Comparison of ENCODE assay signal across 8 cellular contexts in genomic region chr19:11142528-11143171, GRCh38. TPM values are rescaled to one million over a fixed set of nuclear protein-coding genes. Genes with fewer than 3 reads are reported as not detected.
DNase-seq lines count a peak whose midpoint lies in the region; ATAC-seq and TF ChIP-seq lines count a peak whose summit lies in the region.

No MANE protein-coding gene starts in this region.

- peaks cover 0 to 12% (median 0%) of the 10 kb centered on the region in 4 donors for H3K27me3 ChIP-seq in esophagus squamous epithelium
- no peaks in the 10 kb centered on the region for H3K27me3 ChIP-seq in muscle layer of colon (ENCODE audit: control insufficient read depth in 1 of 2, insufficient read depth in 2 of 2, low read length in 2 of 2)

- H3K27ac ChIP-seq in RWPE1 (peak overlapping the region; percentile 100), esophagus squamous epithelium (peak overlapping the region; percentile 76 to 94 (median 94)), muscle layer of colon (ENCODE audit: low read depth, low read length) (peak overlapping the region; percentile 86)

- no peaks in the 10 kb centered on the region for H3K36me3 ChIP-seq in esophagus squamous epithelium
- no peaks in the 10 kb centered on the region for H3K36me3 ChIP-seq in muscle layer of colon (ENCODE audit: insufficient read depth, low read length)

- peak overlapping the region; percentile 54 for H3K9ac ChIP-seq in muscle layer of colon (ENCODE audit: low read length)

- CTCF ChIA-PET in RWPE1 (lab: Yijun Ruan, JAX) = interaction anchor here (0.7 kb wide), 1 partner anchor 132 kb away, joined by 3 read pairs; no protein-coding TSS in a partner anchor

- H3K4me3 ChIP-seq in esophagus squamous epithelium = peak overlapping the region in 2 of 4 donors; percentile 28 to 47
- peak overlapping the region in 1 of 2 donors; percentile 41 for H3K4me3 ChIP-seq in muscle layer of colon (ENCODE audit: low read depth in 1 of 2, low read length in 2 of 2)

- TF ChIP-seq POLR2A in esophagus squamous epithelium (IDR thresholded peaks at IDR 0.05) = no peak

- intact Hi-C loops in esophagus squamous epithelium (cut with DNase I) = no loop called here

- 47% methylated on average over 2 of the region's 22 CpGs; no CpG with 5 or more reads in 1 of the 2 donors for WGBS in esophagus squamous epithelium, 2 donors

- H3K9me3 ChIP-seq in esophagus squamous epithelium (no peaks in the 10 kb centered on the region), muscle layer of colon (ENCODE audit: low read length) (no peaks in the 10 kb centered on the region)

- no peak for ATAC-seq in GM18907 (IDR thresholded peaks at IDR 0.05; ENCODE audit: unreplicated experiment)

- POLR2A ChIA-PET in RWPE1 (lab: Yijun Ruan, JAX; ENCODE audit: low non-redundant PET) = interaction anchor here (0.6 kb wide), 1 partner anchor 1314 kb away, joined by 7 read pairs; no protein-coding TSS in a partner anchor

- DNase-seq in ELR (ENCODE audit: low read depth) = peak; percentile 96
- DNase-seq in RWPE1 (ENCODE audit: low spot score) = peak; percentile 91
- no peak for DNase-seq in esophagus squamous epithelium (lab: John Stamatoyannopoulos, UW)
- DNase-seq in T-helper 1 cell = no peak
- DNase-seq in NCI-H2107 (lab: John Stamatoyannopoulos, UW) = no peak
- no peak for DNase-seq in NCI-H526 (lab: John Stamatoyannopoulos, UW)

- H3K4me1 ChIP-seq in esophagus squamous epithelium (peaks cover 42 to 54% (median 45%) of the 10 kb centered on the region in 3 donors), muscle layer of colon (ENCODE audit: insufficient read depth, low read length) (peaks cover 42% of the 10 kb centered on the region)

- TF ChIP-seq CTCF in RWPE1 (conservative IDR thresholded peaks at IDR 0.05; ENCODE audit: low read depth) (no peak), esophagus squamous epithelium (IDR thresholded peaks at IDR 0.05) (no peak)

RNA-seq across cellular contexts. Expression of gene SPC24, which starts 12.9 kb away (rescaled TPM):
- 10 to 100 TPM in 1 of 4 donors, 1 to 10 TPM in 3; 2.9 to 10.9 (median 6.3) TPM for total RNA-seq in esophagus squamous epithelium

RNA-seq across cellular contexts. Expression of gene LDLR, which starts 53.4 kb away (rescaled TPM):
- 100 to 1,000 TPM in 3 of 4 donors, 10 to 100 TPM in 1; 58.9 to 207 (median 149) TPM for total RNA-seq in esophagus squamous epithelium

RNA-seq across cellular contexts. Expression of gene KANK2, which starts 54.7 kb away (rescaled TPM):
- 100 to 1,000 TPM in 1 of 4 donors, 10 to 100 TPM in 3; 29.3 to 287 (median 57.1) TPM for total RNA-seq in esophagus squamous epithelium

Comparison
In these comparisons a context has a peak if more than half of its experiments do, and no peak if none do; other contexts are left out.
1. DNase-seq: peak in ELR (single experiment) and RWPE1 (single experiment); none in esophagus squamous epithelium (single experiment), T-helper 1 cell (0 of 5), NCI-H2107 (single experiment) and NCI-H526 (0 of 2).
2. Peak in every context shown above with its lines, with median percentiles within 50 percentile points of each other: H3K27ac ChIP-seq.